Comparison of ENCODE assay signal across 20 cellular contexts in genomic region chr11:114397349-114397982, GRCh38. TPM values are rescaled to one million over a fixed set of nuclear protein-coding genes. Genes with fewer than 3 reads are reported as not detected.
DNase-seq lines count a peak whose midpoint lies in the region; ATAC-seq and TF ChIP-seq lines count a peak whose summit lies in the region.
"Had no signal": no experiment of that assay in that cellular context is flagged by ENCODE, and none has a peak within 500 bp of the region (broad histone marks: within the 10 kb centered on the region; RNA-seq: fewer than 3 reads in every experiment).

No MANE protein-coding gene starts in this region.

- DNase-seq in CD4-positive, alpha-beta T cell, result no peak
- no peak for DNase-seq in HEK293T (ENCODE audit: extremely low spot score)
- DNase-seq in caudate nucleus (lab: John Stamatoyannopoulos, UW), result peak in 1 of 61 donors; percentile 26
- DNase-seq in RKO (ENCODE audit: low spot score), result no peak
- DNase-seq: activated naive CD4-positive, alpha-beta T cell treated with anti-CD3 and anti-CD28 coated beads, Interleukin-2, amount 10 ng/mL, durations not matched to agents 7 days and 5 days; cortex of kidney; erythroblast; glutamatergic neuron; left ventricle myocardium inferior; NCI-H2171 treated with DMSO at 0.1 percent for 48 hours; NK-92 treated with Interleukin-12 subunit alpha and Interleukin-12 subunit beta, amount 100 ng/mL, for 24 hours; stimulated activated naive B cell treated with anti-CD40 and anti-IgM and Interleukin-4, amounts not matched to agents 10 μg/mL and 1 μg/mL and 100 μg/mL, for 72 hours; T-cell; upper lobe of right lung had no signal

- no peaks in the 10 kb centered on the region for H3K9me3 ChIP-seq in CD4-positive, alpha-beta T cell (ENCODE audit: control insufficient read depth, low read length)
- H3K9me3 ChIP-seq: left ventricle myocardium inferior, neutrophil, right atrium auricular region, upper lobe of right lung had no signal

- H3K27ac Mint-ChIP-seq in CD4-positive, alpha-beta T cell, result peak overlapping the region; percentile 15
- H3K27ac Mint-ChIP-seq in nephron, result peak overlapping the region; percentile 49 to 100 (median 100)
- H3K27ac Mint-ChIP-seq: activated naive CD4-positive, alpha-beta T cell treated with anti-CD3 and anti-CD28 coated beads, Interleukin-2, amount 10 ng/mL, durations not matched to agents 7 days and 5 days; stimulated activated naive B cell treated with anti-CD40 and anti-IgM and Interleukin-4, amounts not matched to agents 10 μg/mL and 1 μg/mL and 100 μg/mL, for 72 hours; T-cell had no signal

- H3K27me3 ChIP-seq in CD4-positive, alpha-beta T cell (ENCODE audit: control insufficient read depth, insufficient read depth, low read length), result no peaks in the 10 kb centered on the region
- H3K27me3 ChIP-seq: right atrium auricular region, upper lobe of right lung had no signal

- no peaks in the 10 kb centered on the region for H3K9me3 Mint-ChIP-seq in CD4-positive, alpha-beta T cell
- H3K9me3 Mint-ChIP-seq in nephron, result no peaks in the 10 kb centered on the region
- H3K9me3 Mint-ChIP-seq: activated naive CD4-positive, alpha-beta T cell treated with anti-CD3 and anti-CD28 coated beads, Interleukin-2, amount 10 ng/mL, durations not matched to agents 7 days and 5 days; stimulated activated naive B cell treated with anti-CD40 and anti-IgM and Interleukin-4, amounts not matched to agents 10 μg/mL and 1 μg/mL and 100 μg/mL, for 72 hours; T-cell had no signal

- no peak overlapping the region for H3K4me3 Mint-ChIP-seq in CD4-positive, alpha-beta T cell
- peak overlapping the region in 2 of 3 experiments; percentile 14 to 99 for H3K4me3 Mint-ChIP-seq in nephron
- H3K4me3 Mint-ChIP-seq: activated naive CD4-positive, alpha-beta T cell treated with anti-CD3 and anti-CD28 coated beads, Interleukin-2, amount 10 ng/mL, durations not matched to agents 7 days and 5 days; stimulated activated naive B cell treated with anti-CD40 and anti-IgM and Interleukin-4, amounts not matched to agents 10 μg/mL and 1 μg/mL and 100 μg/mL, for 72 hours; T-cell had no signal

- no peak overlapping the region for H3K27ac ChIP-seq in CD4-positive, alpha-beta T cell (ENCODE audit: low read depth, low read length)
- H3K27ac ChIP-seq in caudate nucleus (ENCODE audit: low read depth, low read length), result peak overlapping the region; percentile 88
- H3K27ac ChIP-seq: left ventricle myocardium inferior, neutrophil, upper lobe of right lung had no signal

- TF ChIP-seq CTCF in CD4-positive, alpha-beta T cell (IDR thresholded peaks at IDR 0.05), result no peak
- TF ChIP-seq CTCF in nephron (IDR thresholded peaks at IDR 0.05; ENCODE audit: unreplicated experiment in 3 of 3), result no peak

- intact Hi-C loops in CD4-positive, alpha-beta T cell (cut with DNase I, micrococcal nuclease), result loop anchor here in 1 of 2 experiments (5.0 kb wide), 2 partner anchors 625 to 1085 kb away; partner anchors contain the start of genes TTC12 and ZW10

- H3K4me1 Mint-ChIP-seq in CD4-positive, alpha-beta T cell (ENCODE audit: low read depth), result peaks cover 39% of the 10 kb centered on the region
- H3K4me1 Mint-ChIP-seq in nephron, result peaks cover 29% of the 10 kb centered on the region

- POLR2A ChIA-PET in CD4-positive, alpha-beta T cell (lab: Charles Lee), result interaction anchor here (1.1 to 1.5 kb wide), 2 partner anchors 12 to 42 kb away, joined by 3 read pairs; partner anchors contain the start of gene REXO2
- POLR2A ChIA-PET in HEK293T (lab: Yijun Ruan, JAX), result no interaction called here

- peaks cover 21% of the 10 kb centered on the region for H3K36me3 Mint-ChIP-seq in CD4-positive, alpha-beta T cell (ENCODE audit: low read depth)
- H3K36me3 Mint-ChIP-seq in nephron (ENCODE audit: low read depth), result peaks cover 4% of the 10 kb centered on the region

- no peaks in the 10 kb centered on the region for H3K27me3 Mint-ChIP-seq in CD4-positive, alpha-beta T cell
- no peaks in the 10 kb centered on the region for H3K27me3 Mint-ChIP-seq in nephron (ENCODE audit: low read depth)
- H3K27me3 Mint-ChIP-seq: stimulated activated naive B cell treated with anti-CD40 and anti-IgM and Interleukin-4, amounts not matched to agents 10 μg/mL and 1 μg/mL and 100 μg/mL, for 72 hours; T-cell had no signal

- no peak for ATAC-seq in CD4-positive, alpha-beta T cell (ENCODE audit: poor library complexity)
- ATAC-seq in GM19467 (IDR thresholded peaks at IDR 0.05; ENCODE audit: unreplicated experiment) (no peak), GM21529 (IDR thresholded peaks at IDR 0.05; ENCODE audit: unreplicated experiment) (no peak)
- ATAC-seq: Right ventricle myocardium inferior; stimulated activated naive B cell treated with anti-CD40 and anti-IgM and Interleukin-4, amounts not matched to agents 10 μg/mL and 1 μg/mL and 100 μg/mL, for 72 hours; T-cell; upper lobe of right lung had no signal

- CTCF ChIA-PET in CD4-positive, alpha-beta T cell (lab: Charles Lee), result no interaction called here
- CTCF ChIA-PET in HEK293T (lab: Yijun Ruan, JAX), result interaction anchor here (1.3 kb wide), 1 partner anchor 20 kb away, joined by 3 read pairs; no protein-coding TSS in a partner anchor

TF ChIP-seq in HEK293T, 16 proteins besides CTCF, POLR2A, EP300 and RAD21:
- TF ChIP-seq SUZ12 (IDR thresholded peaks at IDR 0.05), result no peak
- TF ChIP-seq PKNOX1 (IDR thresholded peaks at IDR 0.05), result peak; percentile 76
- no peak for TF ChIP-seq ELF4 (IDR thresholded peaks at IDR 0.05)
- TF ChIP-seq FOXA1 (IDR thresholded peaks at IDR 0.05), result no peak
- no peak for TF ChIP-seq BHLHE40 (IDR thresholded peaks at IDR 0.05; ENCODE audit: borderline replicate concordance)

RNA-seq across cellular contexts. Expression of gene C11orf71, which starts 2.8 kb away (rescaled TPM):
- total RNA-seq in CD4-positive, alpha-beta T cell, result 1 to 10 TPM; 6.1 to 7.6 TPM

RNA-seq across cellular contexts. Expression of gene RBM7, which starts 3.0 kb away (rescaled TPM):
- total RNA-seq in CD4-positive, alpha-beta T cell, result 10 to 100 TPM; 76.1 to 81.9 TPM

RNA-seq across cellular contexts. Expression of gene REXO2, which starts 41.8 kb away (rescaled TPM):
- 10 to 100 TPM; 17.3 to 20.6 TPM for total RNA-seq in CD4-positive, alpha-beta T cell
